Comparison of ENCODE assay signal across 29 cellular contexts in genomic region chr15:88131937-88132336, GRCh38.
"Had no signal": no experiment of that assay in that cellular context is flagged by ENCODE, and none has a peak within 500 bp of the region (broad histone marks: within the 10 kb centered on the region; RNA-seq: fewer than 3 reads in every experiment).

No MANE protein-coding gene starts in this region.

- FAIRE-seq: colon, endometrium, TTC549 had no signal

- H3K27ac Mint-ChIP-seq: activated CD4-positive, alpha-beta T cell treated with anti-CD3 and anti-CD28 coated beads, Interleukin-2, amount 10 ng/mL, durations not matched to agents 24 days and 14 days; activated naive CD4-positive, alpha-beta T cell treated with anti-CD3 and anti-CD28 coated beads, Interleukin-2, amount 50 U/mL, for 72 hours; nephron; stimulated activated memory B cell treated with anti-CD40 and anti-IgM and Interleukin-4, amounts not matched to agents 10 μg/mL and 1 μg/mL and 100 μg/mL, for 72 hours; stimulated activated naive CD8-positive, alpha-beta T cell treated with anti-CD3 and anti-CD28 coated beads, Interleukin-15, amount 100 ng/mL, for 72 hours; T-helper 1 cell treated with Interleukin-12 subunit alpha and Interleukin-12 subunit beta and Interleukin-4 antibody, amounts not matched to agents 30 μg/mL and 1 μg/mL, for 36 hours had no signal

- H3K9me3 ChIP-seq: gastrocnemius medialis, spleen, upper lobe of left lung, vagina had no signal

- H3K4me3 Mint-ChIP-seq: activated CD4-positive, alpha-beta T cell treated with anti-CD3 and anti-CD28 coated beads, Interleukin-2, amount 10 ng/mL, durations not matched to agents 24 days and 14 days; nephron; stimulated activated memory B cell treated with anti-CD40 and anti-IgM and Interleukin-4, amounts not matched to agents 10 μg/mL and 1 μg/mL and 100 μg/mL, for 72 hours; stimulated activated naive CD8-positive, alpha-beta T cell treated with anti-CD3 and anti-CD28 coated beads, Interleukin-15, amount 100 ng/mL, for 72 hours; T-helper 1 cell treated with Interleukin-12 subunit alpha and Interleukin-12 subunit beta and Interleukin-4 antibody, amounts not matched to agents 30 μg/mL and 1 μg/mL, for 36 hours had no signal

- ATAC-seq: gastrocnemius medialis; left cardiac atrium; left ventricle myocardium superior; right cardiac atrium; stimulated activated memory B cell treated with anti-CD40 and anti-IgM and Interleukin-4, amounts not matched to agents 10 μg/mL and 1 μg/mL and 100 μg/mL, for 72 hours; stimulated activated naive CD8-positive, alpha-beta T cell treated with anti-CD3 and anti-CD28 coated beads, Interleukin-15, amount 100 ng/mL, for 72 hours had no signal

- H3K27me3 Mint-ChIP-seq: activated CD4-positive, alpha-beta T cell treated with anti-CD3 and anti-CD28 coated beads, Interleukin-2, amount 10 ng/mL, durations not matched to agents 24 days and 14 days; stimulated activated memory B cell treated with anti-CD40 and anti-IgM and Interleukin-4, amounts not matched to agents 10 μg/mL and 1 μg/mL and 100 μg/mL, for 72 hours had no signal

- H3K4me1 Mint-ChIP-seq: stimulated activated memory B cell treated with anti-CD40 and anti-IgM and Interleukin-4, amounts not matched to agents 10 μg/mL and 1 μg/mL and 100 μg/mL, for 72 hours; stimulated activated naive CD8-positive, alpha-beta T cell treated with anti-CD3 and anti-CD28 coated beads, Interleukin-15, amount 100 ng/mL, for 72 hours had no signal

- H3K4me3 ChIP-seq: gastrocnemius medialis, spleen, upper lobe of left lung, vagina had no signal

- H3K9me3 Mint-ChIP-seq: activated CD4-positive, alpha-beta T cell treated with anti-CD3 and anti-CD28 coated beads, Interleukin-2, amount 10 ng/mL, durations not matched to agents 24 days and 14 days; activated naive CD4-positive, alpha-beta T cell treated with anti-CD3 and anti-CD28 coated beads, Interleukin-2, amount 50 U/mL, for 72 hours; nephron; stimulated activated memory B cell treated with anti-CD40 and anti-IgM and Interleukin-4, amounts not matched to agents 10 μg/mL and 1 μg/mL and 100 μg/mL, for 72 hours; stimulated activated naive CD8-positive, alpha-beta T cell treated with anti-CD3 and anti-CD28 coated beads, Interleukin-15, amount 100 ng/mL, for 72 hours had no signal

- H3K27me3 ChIP-seq: gastrocnemius medialis, upper lobe of left lung, vagina had no signal

- H3K4me1 ChIP-seq: spleen, upper lobe of left lung, vagina had no signal

- H3K36me3 ChIP-seq: gastrocnemius medialis, spleen, upper lobe of left lung, vagina had no signal

- H3K27ac ChIP-seq: gastrocnemius medialis, spleen, upper lobe of left lung, vagina, VCaP had no signal

- DNase-seq: activated CD4-positive, alpha-beta T cell treated with anti-CD3 and anti-CD28 coated beads, Interleukin-2, amount 10 ng/mL, durations not matched to agents 24 days and 14 days; activated CD8-positive, alpha-beta memory T cell treated with anti-CD3 and anti-CD28 coated beads for 24 hours; activated gamma-delta T cell treated with Interleukin-2 at 50 U/mL for 16 hours; dermis blood vessel endothelial cell; effector CD4-positive, alpha-beta T cell; gastrocnemius medialis; glutamatergic neuron; islet precursor cell; left cardiac atrium; left ventricle myocardium superior; posterior cingulate gyrus; right cardiac atrium; spleen; stimulated activated CD4-positive, alpha-beta T cell treated with anti-CD3 and anti-CD28 coated beads, Interleukin-4, amount 100 ng/mL, for 4 hours; stimulated activated CD8-positive, alpha-beta memory T cell treated with anti-CD3 and anti-CD28 coated beads, Interleukin-4, amount 100 ng/mL, for 48 hours; stimulated activated naive CD8-positive, alpha-beta T cell treated with anti-CD3 and anti-CD28 coated beads, Interleukin-15, amount 100 ng/mL, for 72 hours; substantia nigra; SW 1271; T-helper 9 cell; upper lobe of left lung had no signal

- H3K36me3 Mint-ChIP-seq: activated naive CD4-positive, alpha-beta T cell treated with anti-CD3 and anti-CD28 coated beads, Interleukin-2, amount 50 U/mL, for 72 hours; stimulated activated memory B cell treated with anti-CD40 and anti-IgM and Interleukin-4, amounts not matched to agents 10 μg/mL and 1 μg/mL and 100 μg/mL, for 72 hours had no signal
